Comparison of ENCODE assay signal across 20 cellular contexts in genomic region chr10:89147256-89147655, GRCh38. TPM values are rescaled to one million over a fixed set of nuclear protein-coding genes. Genes with fewer than 3 reads are reported as not detected.
DNase-seq lines count a peak whose midpoint lies in the region; ATAC-seq and TF ChIP-seq lines count a peak whose summit lies in the region.
"Had no signal": no experiment of that assay in that cellular context is flagged by ENCODE, and none has a peak within 500 bp of the region (broad histone marks: within the 10 kb centered on the region; RNA-seq: fewer than 3 reads in every experiment).

No MANE protein-coding gene starts in this region.

- no peak overlapping the region for H2AFZ ChIP-seq in osteoblast (ENCODE audit: low read length)
- H2AFZ ChIP-seq: GM23338 had no signal

- ATAC-seq in esophagus mucosa (peak; percentile 57), HG03439 (IDR thresholded peaks at IDR 0.05; ENCODE audit: unreplicated experiment) (no peak), GM19035 (IDR thresholded peaks at IDR 0.05; ENCODE audit: unreplicated experiment) (no peak)
- ATAC-seq: activated CD8-positive, alpha-beta T cell treated with anti-CD3 and anti-CD28 coated beads, Interleukin-2, amount 10 ng/mL, durations not matched to agents 7 days and 5 days; activated naive CD8-positive, alpha-beta T cell treated with anti-CD3 and anti-CD28 coated beads, Interleukin-2, amount 50 U/mL, for 24 hours; GM23338 had no signal

- peak overlapping the region; percentile 38 for H3K27ac ChIP-seq in osteoblast (ENCODE audit: low read depth, low read length)

- no peak for TF ChIP-seq CTCF in osteoblast (IDR thresholded peaks at IDR 0.05; ENCODE audit: extremely low read depth, low read depth, low read length)

- H3K79me2 ChIP-seq in osteoblast (ENCODE audit: insufficient read depth, low read length): no peaks in the 10 kb centered on the region

- no peaks in the 10 kb centered on the region for H3K27me3 ChIP-seq in osteoblast (ENCODE audit: insufficient read depth, low read length)

- no peak overlapping the region for H3K4me3 ChIP-seq in osteoblast (ENCODE audit: insufficient read depth, low read length)
- H3K4me3 ChIP-seq: GM23338 had no signal

- H4K20me1 ChIP-seq in osteoblast (ENCODE audit: insufficient read depth, low read length): no peaks in the 10 kb centered on the region

- peak; percentile 80 for DNase-seq in EH (ENCODE audit: low read depth)
- peak; percentile 4 for DNase-seq in RPMI7951 (ENCODE audit: low read depth)
- DNase-seq in osteoblast (ENCODE audit: insufficient read length, low spot score, missing footprints): no peak
- no peak for DNase-seq in CD1c-positive myeloid dendritic cell (ENCODE audit: extremely low spot score)
- DNase-seq in activated naive CD4-positive, alpha-beta T cell treated with Interleukin-2 at 50 U/mL for 16 hours: no peak
- DNase-seq: activated CD8-positive, alpha-beta T cell treated with anti-CD3 and anti-CD28 coated beads, Interleukin-2, amount 10 ng/mL, durations not matched to agents 7 days and 5 days; activated naive CD8-positive, alpha-beta T cell treated with anti-CD3 and anti-CD28 coated beads, Interleukin-2, amount 50 U/mL, for 24 hours; C1 segment of cervical spinal cord; DMS79; naive B cell; NCI-H2029; NCI-H526 treated with DMSO at 0.1 percent for 48 hours; stimulated activated CD4-positive, alpha-beta T cell treated with anti-CD3 and anti-CD28 coated beads, Interleukin-12 subunit alpha, Interleukin-12 subunit beta, amount 100 ng/mL, for 4 hours; stimulated activated naive CD4-positive, alpha-beta T cell treated with Interleukin-2 at 50 U/mL for 16 hours had no signal

- H3K4me1 ChIP-seq in osteoblast (ENCODE audit: insufficient read depth, low read length): peaks cover 13% of the 10 kb centered on the region

- H3K4me2 ChIP-seq in osteoblast (ENCODE audit: insufficient read depth, low read length): peak overlapping the region; percentile 20
- H3K4me2 ChIP-seq: GM23338 had no signal

- H3K9me3 ChIP-seq in osteoblast (ENCODE audit: low read depth, low read length): no peaks in the 10 kb centered on the region

- no peaks in the 10 kb centered on the region for H3K36me3 ChIP-seq in osteoblast (ENCODE audit: insufficient read depth, low read length)

RNA-seq across cellular contexts. Expression of gene CH25H, which starts 59.9 kb away (rescaled TPM):
- total RNA-seq in RPMI7951 (2014; rRNA removed; shearing (Covaris generic)): 0.49 and 0.72 TPM in 2 replicates
- total RNA-seq in esophagus mucosa (4.8 TPM), osteoblast (5.8 and 13.0 TPM in 2 replicates)
- total RNA-seq: activated CD8-positive, alpha-beta T cell treated with anti-CD3 and anti-CD28 coated beads, Interleukin-2, amount 10 ng/mL, durations not matched to agents 7 days and 5 days; endothelial cell of umbilical vein; progenitor cell of endocrine pancreas had no signal

Comparison
In these comparisons a context has a peak if more than half of its experiments do, and no peak if none do; other contexts are left out.
1. DNase-seq: peak in EH (single experiment) and RPMI7951 (single experiment); none in osteoblast (single experiment), CD1c-positive myeloid dendritic cell (single experiment) and activated naive CD4-positive, alpha-beta T cell treated with Interleukin-2 at 50 U/mL for 16 hours (single experiment).